17 cellular contexts compared by ENCODE assay signal in the genomic region with DNA sequence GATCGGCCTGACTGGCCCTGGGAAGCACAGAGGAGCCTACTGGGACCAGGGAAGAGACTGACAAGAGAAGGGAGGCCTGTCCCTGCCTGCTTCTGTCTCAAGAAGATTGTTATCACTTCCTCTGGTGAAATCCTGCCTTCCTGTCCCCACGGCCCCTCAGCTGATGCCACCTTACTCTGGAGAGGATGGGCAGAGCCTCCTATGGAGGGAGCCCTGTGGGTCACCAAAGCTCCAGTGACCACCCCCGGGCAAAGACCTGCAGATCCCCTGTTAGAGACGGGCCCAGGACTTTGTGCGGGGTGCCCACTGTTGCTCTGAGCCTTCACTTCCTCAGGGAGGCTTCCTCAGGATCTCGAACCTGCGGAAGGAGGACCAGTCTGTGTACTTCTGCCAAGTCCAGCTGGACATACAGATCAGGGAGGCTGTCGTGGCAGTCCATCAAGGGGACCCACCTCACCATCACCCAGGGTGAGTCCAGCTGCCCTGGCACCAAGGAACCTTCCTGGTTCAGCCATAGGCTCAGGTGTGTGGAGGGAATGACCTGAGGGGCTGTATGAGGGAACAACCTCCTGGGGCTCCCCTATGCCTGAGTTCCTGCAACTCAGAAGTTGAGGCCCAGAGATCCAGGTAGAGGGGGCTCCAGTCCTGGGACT. TPM values are rescaled to one million over a fixed set of nuclear protein-coding genes. Genes with fewer than 3 reads are reported as not detected.
DNase-seq lines count a peak whose midpoint lies in the region; ATAC-seq and TF ChIP-seq lines count a peak whose summit lies in the region.
"Had no signal": no experiment of that assay in that cellular context is flagged by ENCODE, and none has a peak within 500 bp of the region (broad histone marks: within the 10 kb centered on the region; RNA-seq: fewer than 3 reads in every experiment).

No MANE protein-coding gene starts in this region.

- peak overlapping the region; percentile 21 for H3K27ac Mint-ChIP-seq in activated naive CD8-positive, alpha-beta T cell treated with anti-CD3 and anti-CD28 coated beads, Interleukin-2, amount 10 ng/mL, durations not matched to agents 7 days and 5 days
- no peak overlapping the region for H3K27ac Mint-ChIP-seq in activated naive CD8-positive, alpha-beta T cell treated with anti-CD3 and anti-CD28 coated beads, Interleukin-2, amount 50 U/mL, for 24 hours
- H3K27ac Mint-ChIP-seq in activated CD8-positive, alpha-beta T cell treated with anti-CD3 and anti-CD28 coated beads for 36 hours = peak overlapping the region; percentile 46
- H3K27ac Mint-ChIP-seq in naive B cell = peak overlapping the region in 4 of 6 donors; percentile 41 to 86 (median 70)
- H3K27ac Mint-ChIP-seq: GM23338, HFFc6 had no signal

- POLR2A ChIA-PET in activated naive CD8-positive, alpha-beta T cell treated with anti-CD3 and anti-CD28 coated beads, Interleukin-2, amount 10 ng/mL, durations not matched to agents 7 days and 5 days (lab: Charles Lee) = interaction anchor here (1.4 kb wide), 1 partner anchor 9 kb away, joined by 5 read pairs; no protein-coding TSS in a partner anchor
- POLR2A ChIA-PET in activated CD8-positive, alpha-beta T cell treated with anti-CD3 and anti-CD28 coated beads for 36 hours (lab: Charles Lee) = interaction anchor here (1.4 kb wide), 1 partner anchor 9 kb away, joined by 5 read pairs; no protein-coding TSS in a partner anchor

- H3K36me3 ChIP-seq in prostate gland = peaks cover 0 to 26% of the 10 kb centered on the region in 2 donors
- peaks cover 0 to 81% of the 10 kb centered on the region in 2 donors for H3K36me3 ChIP-seq in vagina

- intact Hi-C loops in activated CD8-positive, alpha-beta T cell treated with anti-CD3 and anti-CD28 coated beads for 36 hours (cut with micrococcal nuclease) = no loop called here
- intact Hi-C loops in prostate gland (cut with DNase I) = no loop called here
- intact Hi-C loops in vagina (cut with DNase I) = no loop called here

- H3K27ac ChIP-seq in prostate gland (no peak overlapping the region), vagina (no peak overlapping the region)

- no peak for DNase-seq in activated naive CD8-positive, alpha-beta T cell treated with anti-CD3 and anti-CD28 coated beads, Interleukin-2, amount 10 ng/mL, durations not matched to agents 7 days and 5 days
- no peak for DNase-seq in activated naive CD8-positive, alpha-beta T cell treated with anti-CD3 and anti-CD28 coated beads, Interleukin-2, amount 50 U/mL, for 24 hours
- no peak for DNase-seq in activated CD8-positive, alpha-beta T cell treated with anti-CD3 and anti-CD28 coated beads for 36 hours
- DNase-seq in naive B cell = no peak
- no peak for DNase-seq in prostate gland (ENCODE audit: low spot score)
- no peak for DNase-seq in NCI-H146 (lab: John Stamatoyannopoulos, UW)
- DNase-seq in vagina (ENCODE audit: extremely low spot score in 2 of 2) = no peak
- DNase-seq: CD4-positive, alpha-beta T cell; DMS79 treated with DMSO at 0.1 percent for 48 hours; HFFc6; Kasumi-1; NCI-H1417 treated with DMSO at 0.1 percent for 48 hours; NCI-H2029 treated with DMSO at 0.1 percent for 48 hours; NCI-H510A treated with DMSO at 0.1 percent for 48 hours; SIG-M5 had no signal

- no peak overlapping the region for H3K4me3 Mint-ChIP-seq in activated naive CD8-positive, alpha-beta T cell treated with anti-CD3 and anti-CD28 coated beads, Interleukin-2, amount 10 ng/mL, durations not matched to agents 7 days and 5 days
- no peak overlapping the region for H3K4me3 Mint-ChIP-seq in activated naive CD8-positive, alpha-beta T cell treated with anti-CD3 and anti-CD28 coated beads, Interleukin-2, amount 50 U/mL, for 24 hours
- H3K4me3 Mint-ChIP-seq in activated CD8-positive, alpha-beta T cell treated with anti-CD3 and anti-CD28 coated beads for 36 hours = no peak overlapping the region
- peak overlapping the region in 1 of 8 donors; percentile 9 for H3K4me3 Mint-ChIP-seq in naive B cell
- H3K4me3 Mint-ChIP-seq: CD4-positive, alpha-beta T cell; GM23338; HFFc6 had no signal

- no peak for ATAC-seq in activated naive CD8-positive, alpha-beta T cell treated with anti-CD3 and anti-CD28 coated beads, Interleukin-2, amount 10 ng/mL, durations not matched to agents 7 days and 5 days (ENCODE audit: low read depth)
- no peak for ATAC-seq in activated naive CD8-positive, alpha-beta T cell treated with anti-CD3 and anti-CD28 coated beads, Interleukin-2, amount 50 U/mL, for 24 hours
- ATAC-seq in activated CD8-positive, alpha-beta T cell treated with anti-CD3 and anti-CD28 coated beads for 36 hours = no peak
- ATAC-seq in naive B cell (ENCODE audit: low read depth in 2 of 2) = no peak
- ATAC-seq in GM21381 (IDR thresholded peaks at IDR 0.05; ENCODE audit: unreplicated experiment) = no peak
- ATAC-seq: GM23338 had no signal

- H3K27me3 ChIP-seq in prostate gland (replicated peaks; ENCODE audit: insufficient read depth) (no peaks in the 10 kb centered on the region), vagina (no peaks in the 10 kb centered on the region)

- no peak overlapping the region for H3K4me3 ChIP-seq in prostate gland
- no peak overlapping the region for H3K4me3 ChIP-seq in vagina
- H3K4me3 ChIP-seq: GM23338 had no signal

- no peaks in the 10 kb centered on the region for H3K9me3 Mint-ChIP-seq in activated naive CD8-positive, alpha-beta T cell treated with anti-CD3 and anti-CD28 coated beads, Interleukin-2, amount 10 ng/mL, durations not matched to agents 7 days and 5 days
- H3K9me3 Mint-ChIP-seq in activated naive CD8-positive, alpha-beta T cell treated with anti-CD3 and anti-CD28 coated beads, Interleukin-2, amount 50 U/mL, for 24 hours = no peaks in the 10 kb centered on the region
- no peaks in the 10 kb centered on the region for H3K9me3 Mint-ChIP-seq in activated CD8-positive, alpha-beta T cell treated with anti-CD3 and anti-CD28 coated beads for 36 hours
- no peaks in the 10 kb centered on the region for H3K9me3 Mint-ChIP-seq in naive B cell
- H3K9me3 Mint-ChIP-seq: CD4-positive, alpha-beta T cell; GM23338; HFFc6 had no signal

- peaks cover 28% of the 10 kb centered on the region for H3K36me3 Mint-ChIP-seq in activated naive CD8-positive, alpha-beta T cell treated with anti-CD3 and anti-CD28 coated beads, Interleukin-2, amount 10 ng/mL, durations not matched to agents 7 days and 5 days
- H3K36me3 Mint-ChIP-seq in activated naive CD8-positive, alpha-beta T cell treated with anti-CD3 and anti-CD28 coated beads, Interleukin-2, amount 50 U/mL, for 24 hours (ENCODE audit: low read depth) = peaks cover 43% of the 10 kb centered on the region
- H3K36me3 Mint-ChIP-seq in activated CD8-positive, alpha-beta T cell treated with anti-CD3 and anti-CD28 coated beads for 36 hours (ENCODE audit: low read depth) = peaks cover 50% of the 10 kb centered on the region
- H3K36me3 Mint-ChIP-seq in naive B cell = peaks cover 9 to 21% of the 10 kb centered on the region in 2 donors

- no peaks in the 10 kb centered on the region for H3K9me3 ChIP-seq in prostate gland
- no peaks in the 10 kb centered on the region for H3K9me3 ChIP-seq in vagina

- no peaks in the 10 kb centered on the region for H3K27me3 Mint-ChIP-seq in activated naive CD8-positive, alpha-beta T cell treated with anti-CD3 and anti-CD28 coated beads, Interleukin-2, amount 10 ng/mL, durations not matched to agents 7 days and 5 days
- H3K27me3 Mint-ChIP-seq in activated naive CD8-positive, alpha-beta T cell treated with anti-CD3 and anti-CD28 coated beads, Interleukin-2, amount 50 U/mL, for 24 hours = no peaks in the 10 kb centered on the region
- H3K27me3 Mint-ChIP-seq in activated CD8-positive, alpha-beta T cell treated with anti-CD3 and anti-CD28 coated beads for 36 hours = no peaks in the 10 kb centered on the region
- H3K27me3 Mint-ChIP-seq in naive B cell = no peaks in the 10 kb centered on the region
- H3K27me3 Mint-ChIP-seq: CD4-positive, alpha-beta T cell had no signal

- CTCF ChIA-PET in activated CD8-positive, alpha-beta T cell treated with anti-CD3 and anti-CD28 coated beads for 36 hours (lab: Charles Lee) = no interaction called here

- WGBS in prostate gland = 82% methylated on average over 8 of the region's 8 CpGs

- no peaks in the 10 kb centered on the region for H3K4me1 ChIP-seq in prostate gland (replicated peaks)
- H3K4me1 ChIP-seq in vagina = no peaks in the 10 kb centered on the region

- H3K4me1 Mint-ChIP-seq in activated naive CD8-positive, alpha-beta T cell treated with anti-CD3 and anti-CD28 coated beads, Interleukin-2, amount 10 ng/mL, durations not matched to agents 7 days and 5 days = peaks cover 12% of the 10 kb centered on the region
- H3K4me1 Mint-ChIP-seq in activated naive CD8-positive, alpha-beta T cell treated with anti-CD3 and anti-CD28 coated beads, Interleukin-2, amount 50 U/mL, for 24 hours = peaks cover 17% of the 10 kb centered on the region
- peaks cover 23% of the 10 kb centered on the region for H3K4me1 Mint-ChIP-seq in activated CD8-positive, alpha-beta T cell treated with anti-CD3 and anti-CD28 coated beads for 36 hours (ENCODE audit: low read depth)
- peaks cover 21 to 36% (median 28%) of the 10 kb centered on the region in 3 donors for H3K4me1 Mint-ChIP-seq in naive B cell
- H3K4me1 Mint-ChIP-seq: GM23338 had no signal

- no peak for TF ChIP-seq CTCF in activated CD8-positive, alpha-beta T cell treated with anti-CD3 and anti-CD28 coated beads for 36 hours (IDR thresholded peaks at IDR 0.05)
- TF ChIP-seq CTCF in prostate gland (IDR thresholded peaks at IDR 0.05) (no peak), vagina (IDR thresholded peaks at IDR 0.05) (no peak)

- TF ChIP-seq POLR2A in prostate gland (IDR thresholded peaks at IDR 0.05) = no peak
- no peak for TF ChIP-seq POLR2A in vagina (IDR thresholded peaks at IDR 0.05)

RNA-seq across cellular contexts. Expression of gene PILRB, which starts 1.4 kb away (rescaled TPM):
- 10 to 100 TPM; 91.3 to 96.4 TPM for total RNA-seq in activated naive CD8-positive, alpha-beta T cell treated with anti-CD3 and anti-CD28 coated beads, Interleukin-2, amount 10 ng/mL, durations not matched to agents 7 days and 5 days
- 10 to 100 TPM; 43.7 to 46.8 TPM for total RNA-seq in activated CD8-positive, alpha-beta T cell treated with anti-CD3 and anti-CD28 coated beads for 36 hours
- polyA plus RNA-seq in naive B cell (ENCODE audit: low read depth in 6 of 6) = 10 to 100 TPM in 2 of 6 donors, 1 to 10 TPM in 4; 3.5 to 28.7 (median 7.0) TPM
- total RNA-seq in prostate gland (100 to 1,000 TPM in 1 of 2 donors, 10 to 100 TPM in 1; 72.4 to 120 TPM), vagina (56.0 TPM)

RNA-seq across cellular contexts. Expression of gene PILRA, which starts 16.7 kb away (rescaled TPM):
- 1 to 10 TPM; 4.1 to 5.1 TPM for total RNA-seq in activated naive CD8-positive, alpha-beta T cell treated with anti-CD3 and anti-CD28 coated beads, Interleukin-2, amount 10 ng/mL, durations not matched to agents 7 days and 5 days
- total RNA-seq in activated CD8-positive, alpha-beta T cell treated with anti-CD3 and anti-CD28 coated beads for 36 hours = 1 to 10 TPM; 5.8 to 6.6 TPM
- polyA plus RNA-seq in naive B cell (ENCODE audit: low read depth in 6 of 6) = 1 to 10 TPM in 1 of 6 donors, under 1 TPM in 4, not detected in 1; 0.53 to 1.8 (median 0.53) TPM
- 10 to 100 TPM in 1 of 2 donors, 1 to 10 TPM in 1; 4.9 to 11.9 TPM for total RNA-seq in prostate gland
- 8.3 TPM for total RNA-seq in vagina

RNA-seq across cellular contexts. Expression of gene SPDYE3, which starts 49.0 kb away (rescaled TPM):
- total RNA-seq in activated naive CD8-positive, alpha-beta T cell treated with anti-CD3 and anti-CD28 coated beads, Interleukin-2, amount 10 ng/mL, durations not matched to agents 7 days and 5 days = not detected
- total RNA-seq in activated CD8-positive, alpha-beta T cell treated with anti-CD3 and anti-CD28 coated beads for 36 hours = not detected
- 10 to 100 TPM in 1 of 6 donors, 1 to 10 TPM in 5; 5.0 to 10.3 (median 8.5) TPM for polyA plus RNA-seq in naive B cell (ENCODE audit: low read depth in 6 of 6)
- total RNA-seq in prostate gland (under 1 TPM in 1 of 2 donors, not detected in 1; 0.91 TPM), vagina (not detected)
- total RNA-seq: CD4-positive, alpha-beta T cell; GM23338; HFFc6 had no signal
